Comparison of ENCODE assay signal across 27 cellular contexts in the genomic region with DNA sequence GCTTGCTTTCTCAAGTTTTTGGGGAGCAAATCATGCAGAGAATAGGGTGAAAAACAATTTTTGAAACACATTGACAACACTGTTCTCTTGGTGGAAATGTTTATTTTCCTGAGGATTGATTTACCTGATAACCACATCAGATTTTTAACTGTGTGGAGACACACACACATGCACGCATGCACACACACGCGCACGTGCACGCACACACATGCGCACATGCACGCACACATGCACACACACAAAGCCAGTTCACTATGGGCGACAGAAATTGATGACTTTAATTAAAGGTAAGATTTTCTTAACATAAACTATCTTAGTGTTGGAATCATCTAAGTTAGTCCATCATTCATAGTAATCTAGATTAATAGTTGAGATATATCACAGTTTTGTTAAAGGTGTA.
"Had no signal": no experiment of that assay in that cellular context is flagged by ENCODE, and none has a peak within 500 bp of the region (broad histone marks: within the 10 kb centered on the region; RNA-seq: fewer than 3 reads in every experiment).

No MANE protein-coding gene starts in this region.

- FAIRE-seq: urothelium cell line had no signal

- ATAC-seq: stimulated activated effector memory CD8-positive, alpha-beta T cell treated with anti-CD3 and anti-CD28 coated beads, Interleukin-12 subunit alpha, Interleukin-12 subunit beta, amount 100 ng/mL, for 72 hours; stimulated activated memory B cell treated with anti-CD40 and anti-IgM and Interleukin-4, amounts not matched to agents 10 μg/mL and 1 μg/mL and 100 μg/mL, for 72 hours; stimulated activated naive B cell treated with anti-CD40 and anti-IgM and Interleukin-4, amounts not matched to agents 10 μg/mL and 1 μg/mL and 100 μg/mL, for 72 hours; stimulated activated naive CD8-positive, alpha-beta T cell treated with anti-CD3 and anti-CD28 coated beads, Interleukin-15, amount 100 ng/mL, for 72 hours; stimulated activated naive CD8-positive, alpha-beta T cell treated with anti-CD3 and anti-CD28 coated beads, Interleukin-15, Interleukin-2, amounts not matched to agents 100 U/mL and 50 U/mL, for 24 hours; upper lobe of right lung had no signal

- H3K27ac ChIP-seq: stomach, suprapubic skin, testis, thoracic aorta, thyroid gland, tibial artery, tibial nerve, transverse colon, upper lobe of left lung, upper lobe of right lung, uterus, vagina had no signal

- H3K27me3 ChIP-seq: stomach, suprapubic skin, testis, thyroid gland, tibial artery, tibial nerve, transverse colon, upper lobe of left lung, upper lobe of right lung, uterus, vagina had no signal

- H3K9me3 ChIP-seq: suprapubic skin, testis, thoracic aorta, thyroid gland, tibial artery, tibial nerve, upper lobe of left lung, upper lobe of right lung, uterus, vagina had no signal

- H3K4me3 ChIP-seq: stomach, suprapubic skin, testis, thoracic aorta, thyroid gland, tibial artery, tibial nerve, transverse colon, upper lobe of left lung, upper lobe of right lung, uterus, vagina had no signal

- H3K4me1 ChIP-seq: stomach, suprapubic skin, testis, thyroid gland, tibial artery, tibial nerve, transverse colon, upper lobe of left lung, upper lobe of right lung, uterus, vagina had no signal

- H3K36me3 ChIP-seq: transverse colon, uterus had no signal

- DNase-seq: stimulated activated CD4-positive, alpha-beta T cell treated with anti-CD3 and anti-CD28 coated beads, Interleukin-2, amount 100 ng/mL, for 48 hours; stimulated activated CD4-positive, alpha-beta T cell treated with anti-CD3 and anti-CD28 coated beads, Interleukin-4, amount 100 ng/mL, for 1 hour; stimulated activated CD4-positive, alpha-beta T cell treated with anti-CD3 and anti-CD28 coated beads, Interleukin-4, amount 100 ng/mL, for 24 hours; stimulated activated CD4-positive, alpha-beta T cell treated with anti-CD3 and anti-CD28 coated beads, Interleukin-4, amount 100 ng/mL, for 4 hours; stimulated activated CD8-positive, alpha-beta memory T cell treated with anti-CD3 and anti-CD28 coated beads, Interleukin-4, amount 100 ng/mL, for 48 hours; stimulated activated naive B cell treated with anti-CD40 and anti-IgM and Interleukin-4, amounts not matched to agents 10 μg/mL and 1 μg/mL and 100 μg/mL, for 72 hours; stimulated activated naive CD4-positive, alpha-beta T cell; stimulated activated naive CD4-positive, alpha-beta T cell treated with Interleukin-2 at 50 U/mL for 16 hours; stimulated activated naive CD8-positive, alpha-beta T cell treated with anti-CD3 and anti-CD28 coated beads, Interleukin-15, amount 100 ng/mL, for 72 hours; stimulated activated naive CD8-positive, alpha-beta T cell treated with anti-CD3 and anti-CD28 coated beads, Interleukin-15, Interleukin-2, amounts not matched to agents 100 U/mL and 50 U/mL, for 24 hours; stomach; substantia nigra; testis; thyroid gland; tibial artery; transverse colon; trophoblast cell; upper lobe of right lung; uterus had no signal
